ENCODE assay signal across 18 cellular contexts in genomic region chr2:132731431-132731830, GRCh38.
DNase-seq lines count a peak whose midpoint lies in the region; ATAC-seq and TF ChIP-seq lines count a peak whose summit lies in the region.
"Had no signal": no experiment of that assay in that cellular context is flagged by ENCODE, and none has a peak within 500 bp of the region (broad histone marks: within the 10 kb centered on the region; RNA-seq: fewer than 3 reads in every experiment).

No MANE protein-coding gene starts in this region.

- no peaks in the 10 kb centered on the region for H3K27me3 ChIP-seq in mammary epithelial cell (ENCODE audit: insufficient read depth, low read length)
- no peaks in the 10 kb centered on the region for H3K27me3 ChIP-seq in breast epithelium
- H3K27me3 ChIP-seq in IMR-90 (ENCODE audit: control insufficient read depth, insufficient read depth, low read length): no peaks in the 10 kb centered on the region
- H3K27me3 ChIP-seq in RWPE2 (ENCODE audit: insufficient read depth, poor library complexity, severe bottlenecking): peaks cover 3% of the 10 kb centered on the region
- no peaks in the 10 kb centered on the region for H3K27me3 ChIP-seq in foreskin keratinocyte
- no peaks in the 10 kb centered on the region for H3K27me3 ChIP-seq in MM.1S (replicated peaks; ENCODE audit: insufficient read depth, low read length)
- no peaks in the 10 kb centered on the region for H3K27me3 ChIP-seq in A673 (replicated peaks; ENCODE audit: insufficient read depth, low read depth, low read length, poor library complexity)
- H3K27me3 ChIP-seq: BLaER1 treated with 17β-estradiol and CSF1 and Interleukin-3, amounts not matched to agents 10 nM and 100 nM had no signal

- H3K9me3 Mint-ChIP-seq in activated T-helper 2 cell treated with anti-CD3 and anti-CD28 coated beads, Interferon-gamma antibody, Interleukin-2, Interleukin-4, amounts not matched to agents 10 μg/mL and 5 μg/mL and 100 μg/mL, durations not matched to agents 14 hours and 24 hours and 36 hours: peaks cover 4% of the 10 kb centered on the region
- H3K9me3 Mint-ChIP-seq: CD8-positive, alpha-beta T cell had no signal

- H2BK5ac ChIP-seq in IMR-90 (ENCODE audit: low read depth, low read length, poor library complexity, severe bottlenecking): no peak overlapping the region

- no peak overlapping the region for H2BK120ac ChIP-seq in IMR-90 (ENCODE audit: low read depth, low read length)

- H4K91ac ChIP-seq in IMR-90 (ENCODE audit: insufficient read depth, low read depth, low read length): no peak overlapping the region

- no peak overlapping the region for H3K4me3 Mint-ChIP-seq in activated T-helper 2 cell treated with anti-CD3 and anti-CD28 coated beads, Interferon-gamma antibody, Interleukin-2, Interleukin-4, amounts not matched to agents 10 μg/mL and 5 μg/mL and 100 μg/mL, durations not matched to agents 14 hours and 24 hours and 36 hours (ENCODE audit: low read depth)
- H3K4me3 Mint-ChIP-seq: B cell; CD8-positive, alpha-beta T cell had no signal

- no peak overlapping the region for H3K4me2 ChIP-seq in mammary epithelial cell (ENCODE audit: insufficient read depth, low read depth, low read length)
- H3K4me2 ChIP-seq in IMR-90 (ENCODE audit: low read depth, low read length): no peak overlapping the region
- no peak overlapping the region for H3K4me2 ChIP-seq in MM.1S (ENCODE audit: low read depth, low read length)
- H3K4me2 ChIP-seq: BLaER1 treated with 17β-estradiol and CSF1 and Interleukin-3, amounts not matched to agents 10 nM and 100 nM had no signal

- dilution Hi-C loops in mammary epithelial cell (cut with HindIII; ENCODE audit: low sequenced_read_pairs): no loop called here
- dilution Hi-C loops in IMR-90 (cut with HindIII; ENCODE audit: low sequenced_read_pairs, unreplicated experiment): no loop called here

- H4K5ac ChIP-seq in IMR-90 (ENCODE audit: low read depth, low read length): no peak overlapping the region

- no peak for TF ChIP-seq RAD21 in IMR-90 (IDR thresholded peaks at IDR 0.05; ENCODE audit: low read length)

- H3K23ac ChIP-seq in IMR-90 (ENCODE audit: low read depth, low read length): no peak overlapping the region

- H4K20me1 ChIP-seq in mammary epithelial cell (ENCODE audit: insufficient read depth, low read length) (no peaks in the 10 kb centered on the region), IMR-90 (ENCODE audit: insufficient read depth, low read length) (no peaks in the 10 kb centered on the region), MM.1S (ENCODE audit: insufficient read depth, low read length) (no peaks in the 10 kb centered on the region)
- H4K20me1 ChIP-seq: BLaER1 treated with 17β-estradiol and CSF1 and Interleukin-3, amounts not matched to agents 10 nM and 100 nM had no signal

- H3K36me3 ChIP-seq in mammary epithelial cell (ENCODE audit: insufficient read depth, low read length) (no peaks in the 10 kb centered on the region), breast epithelium (no peaks in the 10 kb centered on the region), IMR-90 (ENCODE audit: control insufficient read depth, insufficient read depth, low read length) (peaks cover 26% of the 10 kb centered on the region), RWPE2 (ENCODE audit: low read depth) (no peaks in the 10 kb centered on the region), MM.1S (replicated peaks; ENCODE audit: insufficient read depth, low read length) (no peaks in the 10 kb centered on the region), A673 (ENCODE audit: insufficient read depth, low read length, poor library complexity, severe bottlenecking) (no peaks in the 10 kb centered on the region)
- H3K36me3 ChIP-seq: BLaER1 treated with 17β-estradiol and CSF1 and Interleukin-3, amounts not matched to agents 10 nM and 100 nM had no signal

- ATAC-seq in IMR-90 (ENCODE audit: low read depth) (no peak), RWPE2 (ENCODE audit: low read depth) (0 out of 3 replicates have a peak, but pooled peaks have one; percentile 12), foreskin keratinocyte (peak; percentile 48)
- ATAC-seq: CD8-positive, alpha-beta T cell had no signal

- H3K27me3 Mint-ChIP-seq in activated T-helper 2 cell treated with anti-CD3 and anti-CD28 coated beads, Interferon-gamma antibody, Interleukin-2, Interleukin-4, amounts not matched to agents 10 μg/mL and 5 μg/mL and 100 μg/mL, durations not matched to agents 14 hours and 24 hours and 36 hours (ENCODE audit: low read depth): no peaks in the 10 kb centered on the region
- H3K27me3 Mint-ChIP-seq: B cell had no signal

- H3K56ac ChIP-seq in IMR-90 (ENCODE audit: extremely low read depth, insufficient read depth, low read length): no peak overlapping the region

- H3K4ac ChIP-seq in IMR-90 (ENCODE audit: low read depth, low read length): no peak overlapping the region

- no peaks in the 10 kb centered on the region; the same call in 1 of the 2 replicates for H3K9me1 ChIP-seq in IMR-90 (ENCODE audit: insufficient read depth, low read length)

- H3F3A ChIP-seq in MM.1S (ENCODE audit: insufficient read depth, low read length): no peaks in the 10 kb centered on the region

- in situ Hi-C loops in mammary epithelial cell (cut with MboI; ENCODE audit: low sequenced_read_pairs in 2 of 2): no loop called here
- in situ Hi-C loops in IMR-90 (cut with MboI; ENCODE audit: low sequenced_read_pairs): no loop called here

- H3K36me3 Mint-ChIP-seq in activated T-helper 2 cell treated with anti-CD3 and anti-CD28 coated beads, Interferon-gamma antibody, Interleukin-2, Interleukin-4, amounts not matched to agents 10 μg/mL and 5 μg/mL and 100 μg/mL, durations not matched to agents 14 hours and 24 hours and 36 hours (ENCODE audit: low read depth): no peaks in the 10 kb centered on the region
- H3K36me3 Mint-ChIP-seq: CD8-positive, alpha-beta T cell had no signal

- no peaks in the 10 kb centered on the region for H3K9me2 ChIP-seq in MM.1S (replicated peaks; ENCODE audit: insufficient read depth, low read length)

- no peak overlapping the region for H2AK5ac ChIP-seq in IMR-90 (ENCODE audit: low read depth, low read length)

- H3K79me1 ChIP-seq in IMR-90 (ENCODE audit: low read depth in 1 of 2, low read length in 2 of 2): 0 out of 4 replicates have a peak, but pooled peaks cover 0 to 3% of the 10 kb centered on the region in 2 experiments

- 90% methylated on average over 3 of the region's 4 CpGs for WGBS in mammary epithelial cell (ENCODE audit: low coverage, missing lambda C conversion rate)
- WGBS in IMR-90 (ENCODE audit: extremely low coverage in 2 of 2, insufficient read length in 1 of 2), 2 experiments: no CpG with 5 or more reads among the region's 4 CpGs

- no peak overlapping the region for H3K18ac ChIP-seq in IMR-90 (ENCODE audit: low read depth, low read length)

- BruUV-seq in mammary epithelial cell (replicated peaks; lab: Mats Ljungman, UMichigan): no TSS peak
- BruUV-seq in IMR-90 (replicated peaks; lab: Mats Ljungman, UMichigan): no TSS peak
- BruUV-seq in A673 (replicated peaks; lab: Mats Ljungman, UMichigan): no TSS peak

- intact Hi-C loops in mammary epithelial cell (cut with micrococcal nuclease) (no loop called here), breast epithelium (cut with DNase I; ENCODE audit: low total_unique reads) (no loop called here), IMR-90 (cut with micrococcal nuclease) (no loop called here), A673 (cut with micrococcal nuclease; ENCODE audit: unreplicated experiment) (no loop called here)
- intact Hi-C loops in activated T-helper 2 cell treated with anti-CD3 and anti-CD28 coated beads, Interferon-gamma antibody, Interleukin-2, Interleukin-4, amounts not matched to agents 10 μg/mL and 5 μg/mL and 100 μg/mL, durations not matched to agents 14 hours and 24 hours and 36 hours (cut with micrococcal nuclease): no loop called here

- H3K14ac ChIP-seq in IMR-90 (replicated peaks; ENCODE audit: low read depth, low read length): no peak overlapping the region

- TF ChIP-seq CTCF in mammary epithelial cell (conservative IDR thresholded peaks at IDR 0.05 in 1 of 2, IDR thresholded peaks at IDR 0.05 in 1 of 2; ENCODE audit: extremely low read depth in 1 of 2, insufficient read depth in 1 of 2, low read depth in 1 of 2, low read length in 2 of 2) (no peak), breast epithelium (IDR thresholded peaks at IDR 0.05) (no peak), IMR-90 (conservative IDR thresholded peaks at IDR 0.05; ENCODE audit: low read depth, low read length) (no peak), RWPE2 (IDR thresholded peaks at IDR 0.05; ENCODE audit: poor library complexity, severe bottlenecking) (no peak), foreskin keratinocyte (conservative IDR thresholded peaks at IDR 0.05) (no peak), MM.1S (IDR thresholded peaks at IDR 0.05; ENCODE audit: low read length) (no peak), A673 (conservative IDR thresholded peaks at IDR 0.05; ENCODE audit: low read depth, low read length) (no peak)

- DNase-seq in mammary epithelial cell (peak; percentile 38), breast epithelium (ENCODE audit: low spot score in 2 of 2) (no peak), IMR-90 (peak; percentile 4), RWPE2 (ENCODE audit: low spot score) (no peak), foreskin keratinocyte (peak; percentile 44 to 79), MM.1S (no peak), A673 (ENCODE audit: low spot score) (no peak)
- DNase-seq in activated T-helper 2 cell treated with anti-CD3 and anti-CD28 coated beads, Interferon-gamma antibody, Interleukin-2, Interleukin-4, amounts not matched to agents 10 μg/mL and 5 μg/mL and 100 μg/mL, durations not matched to agents 14 hours and 24 hours and 36 hours (ENCODE audit: low spot score): no peak
- DNase-seq: Calu3; CD8-positive, alpha-beta T cell; DMS79 treated with DMSO at 0.1 percent for 48 hours; GDM1; GM23248; HCEC 1CT had no signal

- H3K4me3 ChIP-seq in mammary epithelial cell (replicated peaks in 1 of 3; ENCODE audit: insufficient read depth in 1 of 3, low read depth in 2 of 3, low read length in 3 of 3) (no peak overlapping the region), breast epithelium (no peak overlapping the region), IMR-90 (ENCODE audit: insufficient read depth, low read depth, low read length) (no peak overlapping the region), RWPE2 (ENCODE audit: severe bottlenecking) (no peak overlapping the region), MM.1S (ENCODE audit: low read length) (no peak overlapping the region), A673 (ENCODE audit: low read depth, low read length, poor library complexity, severe bottlenecking) (no peak overlapping the region)
- H3K4me3 ChIP-seq: BLaER1 treated with 17β-estradiol and CSF1 and Interleukin-3, amounts not matched to agents 10 nM and 100 nM; GM23248 had no signal

- no peaks in the 10 kb centered on the region for H3K79me2 ChIP-seq in mammary epithelial cell (ENCODE audit: insufficient read depth, low read length)
- H3K79me2 ChIP-seq in MM.1S (ENCODE audit: low read length): no peaks in the 10 kb centered on the region

- no peak overlapping the region for H3K9ac ChIP-seq in mammary epithelial cell (ENCODE audit: insufficient read depth, low read length)
- no peak overlapping the region for H3K9ac ChIP-seq in IMR-90 (ENCODE audit: low read depth, low read length)
- no peak overlapping the region for H3K9ac ChIP-seq in MM.1S (ENCODE audit: low read length)
- H3K9ac ChIP-seq: BLaER1 treated with 17β-estradiol and CSF1 and Interleukin-3, amounts not matched to agents 10 nM and 100 nM; GM23248 had no signal

- no peak for TF ChIP-seq POLR2A in breast epithelium (IDR thresholded peaks at IDR 0.05)
- TF ChIP-seq POLR2A in IMR-90 (IDR thresholded peaks at IDR 0.05; ENCODE audit: low read depth, low read length): no peak

- H3K4me1 ChIP-seq in mammary epithelial cell (ENCODE audit: insufficient read depth, low read length) (no peaks in the 10 kb centered on the region), breast epithelium (no peaks in the 10 kb centered on the region), IMR-90 (ENCODE audit: control insufficient read depth, insufficient read depth, low read length) (no peaks in the 10 kb centered on the region), RWPE2 (ENCODE audit: insufficient read depth, poor library complexity, severe bottlenecking) (no peaks in the 10 kb centered on the region), foreskin keratinocyte (no peaks in the 10 kb centered on the region), MM.1S (ENCODE audit: low read length) (no peaks in the 10 kb centered on the region), A673 (ENCODE audit: insufficient read depth, low read length, poor library complexity, severe bottlenecking) (no peaks in the 10 kb centered on the region)
- H3K4me1 ChIP-seq: BLaER1 treated with 17β-estradiol and CSF1 and Interleukin-3, amounts not matched to agents 10 nM and 100 nM had no signal

- H3K9me3 ChIP-seq in mammary epithelial cell (replicated peaks; ENCODE audit: insufficient read depth, low read length): no peaks in the 10 kb centered on the region
- H3K9me3 ChIP-seq in breast epithelium: no peaks in the 10 kb centered on the region
- H3K9me3 ChIP-seq in IMR-90 (ENCODE audit: control insufficient read depth, insufficient read depth, low read length): no peaks in the 10 kb centered on the region
- no peaks in the 10 kb centered on the region for H3K9me3 ChIP-seq in RWPE2 (ENCODE audit: severe bottlenecking)
- H3K9me3 ChIP-seq in MM.1S (replicated peaks; ENCODE audit: insufficient read depth, low read length): no peaks in the 10 kb centered on the region
- no peaks in the 10 kb centered on the region for H3K9me3 ChIP-seq in A673 (ENCODE audit: low read depth, low read length, poor library complexity, severe bottlenecking)
- H3K9me3 ChIP-seq: BLaER1 treated with 17β-estradiol and CSF1 and Interleukin-3, amounts not matched to agents 10 nM and 100 nM had no signal

- CTCF ChIA-PET in mammary epithelial cell (lab: Charles Lee; ENCODE audit: low non-redundant PET) (no interaction called here), IMR-90 (lab: Yijun Ruan, JAX) (no interaction called here), A673 (lab: Charles Lee) (no interaction called here)

- no peaks in the 10 kb centered on the region for H3K4me1 Mint-ChIP-seq in activated T-helper 2 cell treated with anti-CD3 and anti-CD28 coated beads, Interferon-gamma antibody, Interleukin-2, Interleukin-4, amounts not matched to agents 10 μg/mL and 5 μg/mL and 100 μg/mL, durations not matched to agents 14 hours and 24 hours and 36 hours (ENCODE audit: low read depth)
- H3K4me1 Mint-ChIP-seq: B cell had no signal

- no peak overlapping the region for H3K27ac Mint-ChIP-seq in activated T-helper 2 cell treated with anti-CD3 and anti-CD28 coated beads, Interferon-gamma antibody, Interleukin-2, Interleukin-4, amounts not matched to agents 10 μg/mL and 5 μg/mL and 100 μg/mL, durations not matched to agents 14 hours and 24 hours and 36 hours
- H3K27ac Mint-ChIP-seq: B cell; CD8-positive, alpha-beta T cell had no signal

- H3K27ac ChIP-seq in mammary epithelial cell (ENCODE audit: insufficient read depth, low read depth, low read length): no peak overlapping the region
- no peak overlapping the region for H3K27ac ChIP-seq in breast epithelium
- H3K27ac ChIP-seq in IMR-90 (ENCODE audit: insufficient read depth, low read length): no peak overlapping the region
- no peak overlapping the region for H3K27ac ChIP-seq in RWPE2 (ENCODE audit: poor library complexity, severe bottlenecking)
- H3K27ac ChIP-seq in foreskin keratinocyte: no peak overlapping the region
- H3K27ac ChIP-seq in MM.1S (ENCODE audit: low read length): no peak overlapping the region
- H3K27ac ChIP-seq in A673 (ENCODE audit: low read depth, low read length, poor library complexity, severe bottlenecking): no peak overlapping the region
- H3K27ac ChIP-seq: 22Rv1; BLaER1 treated with 17β-estradiol and CSF1 and Interleukin-3, amounts not matched to agents 10 nM and 100 nM; GM23248; HL-60 had no signal

- no peak overlapping the region for H2AK9ac ChIP-seq in IMR-90 (replicated peaks; ENCODE audit: low read depth, low read length, poor library complexity)

- H2AFZ ChIP-seq in mammary epithelial cell (ENCODE audit: low read depth, low read length) (no peak overlapping the region), IMR-90 (replicated peaks; ENCODE audit: low read length, poor library complexity) (no peak overlapping the region), MM.1S (ENCODE audit: low read length) (no peak overlapping the region)
- H2AFZ ChIP-seq: GM23248 had no signal

- no peak overlapping the region for H2BK15ac ChIP-seq in IMR-90 (ENCODE audit: low read depth, low read length)

- POLR2A ChIA-PET in IMR-90 (lab: Charles Lee; ENCODE audit: unreplicated experiment) (no interaction called here), A673 (lab: Charles Lee; ENCODE audit: low non-redundant PET) (no interaction called here)

- H2BK20ac ChIP-seq in IMR-90 (ENCODE audit: low read depth, low read length): no peak overlapping the region

- no peak overlapping the region for H4K8ac ChIP-seq in IMR-90 (ENCODE audit: low read depth in 2 of 2, low read length in 2 of 2)

Comparison
In these comparisons a context has a peak if more than half of its experiments do, and no peak if none do; other contexts are left out.
1. DNase-seq: peak in mammary epithelial cell (single experiment), IMR-90 (single experiment) and foreskin keratinocyte (2 of 2); none in breast epithelium (0 of 2), RWPE2 (single experiment), MM.1S (single experiment), A673 (single experiment) and activated T-helper 2 cell treated with anti-CD3 and anti-CD28 coated beads, Interferon-gamma antibody, Interleukin-2, Interleukin-4, amounts not matched to agents 10 μg/mL and 5 μg/mL and 100 μg/mL, durations not matched to agents 14 hours and 24 hours and 36 hours (single experiment).